In the genomic region with DNA sequence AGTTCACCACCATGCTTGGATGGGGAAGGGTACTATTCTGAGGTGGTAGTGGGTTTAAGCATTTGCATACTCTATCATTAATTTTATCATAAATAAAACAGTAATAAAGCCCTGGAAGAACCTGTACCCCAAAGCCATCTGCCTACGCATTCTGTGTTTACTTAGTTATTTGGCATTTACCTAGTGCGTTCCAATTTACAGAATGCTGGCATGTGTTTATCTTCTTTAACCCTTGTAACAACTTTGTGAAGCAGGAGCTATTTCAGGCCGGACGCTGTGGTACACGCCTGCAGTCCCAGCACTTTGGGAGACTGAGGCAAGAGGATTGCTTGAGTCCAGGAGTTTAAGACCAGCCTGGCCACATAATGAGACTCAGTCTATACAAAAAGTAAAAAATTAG, we compare ENCODE assay signal across 28 cellular contexts.
"Had no signal": no experiment of that assay in that cellular context is flagged by ENCODE, and none has a peak within 500 bp of the region (broad histone marks: within the 10 kb centered on the region; RNA-seq: fewer than 3 reads in every experiment).

No MANE protein-coding gene starts in this region.

- H3K9me3 Mint-ChIP-seq: activated CD4-positive, alpha-beta memory T cell treated with anti-CD3 and anti-CD28 coated beads for 36 hours; activated CD4-positive, alpha-beta T cell treated with anti-CD3 and anti-CD28 coated beads, Interleukin-2, amount 10 ng/mL, durations not matched to agents 24 days and 14 days; activated T-cell treated with anti-CD3 and anti-CD28 coated beads, Interleukin-2, amount 50 U/mL, for 24 hours; activated T-helper 17 cell treated with anti-CD3 and anti-CD28 coated beads, Interleukin-2, amount 50 U/mL, for 72 hours; T-helper 2 cell treated with Interferon-gamma antibody and Interleukin-4, amounts not matched to agents 5 μg/mL and 100 μg/mL, for 36 hours had no signal

- H3K27me3 ChIP-seq: adrenal gland, body of pancreas had no signal

- H3K27ac ChIP-seq: adrenal gland, body of pancreas, epithelial cell of prostate, esophagus squamous epithelium had no signal

- H3K4me1 Mint-ChIP-seq: activated CD4-positive, alpha-beta T cell treated with anti-CD3 and anti-CD28 coated beads for 36 hours; activated CD4-positive, alpha-beta T cell treated with anti-CD3 and anti-CD28 coated beads, Interleukin-2, amount 10 ng/mL, durations not matched to agents 24 days and 14 days; activated CD8-positive, alpha-beta memory T cell treated with anti-CD3 and anti-CD28 coated beads, Interleukin-2, amount 10 ng/mL, durations not matched to agents 7 days and 5 days; activated T-helper 17 cell treated with anti-CD3 and anti-CD28 coated beads, Interleukin-2, amount 50 U/mL, for 72 hours had no signal

- H3K4me3 ChIP-seq: adrenal gland, body of pancreas, esophagus squamous epithelium had no signal

- H3K4me3 Mint-ChIP-seq: activated CD4-positive, alpha-beta memory T cell treated with anti-CD3 and anti-CD28 coated beads for 36 hours; activated CD4-positive, alpha-beta T cell treated with anti-CD3 and anti-CD28 coated beads for 36 hours; activated CD4-positive, alpha-beta T cell treated with anti-CD3 and anti-CD28 coated beads, Interleukin-2, amount 10 ng/mL, durations not matched to agents 24 days and 14 days; activated CD8-positive, alpha-beta memory T cell treated with anti-CD3 and anti-CD28 coated beads, Interleukin-2, amount 10 ng/mL, durations not matched to agents 7 days and 5 days; activated CD8-positive, alpha-beta T cell treated with anti-CD3 and anti-CD28 coated beads, Interleukin-2, amount 10 ng/mL, durations not matched to agents 7 days and 5 days; activated naive CD8-positive, alpha-beta T cell; activated T-cell treated with anti-CD3 and anti-CD28 coated beads, Interleukin-2, amount 50 U/mL, for 24 hours; activated T-helper 17 cell treated with anti-CD3 and anti-CD28 coated beads, Interleukin-2, amount 50 U/mL, for 72 hours; T-helper 17 cell; T-helper 2 cell treated with Interferon-gamma antibody and Interleukin-4, amounts not matched to agents 5 μg/mL and 100 μg/mL, for 36 hours had no signal

- H3K27ac Mint-ChIP-seq: activated CD4-positive, alpha-beta memory T cell treated with anti-CD3 and anti-CD28 coated beads for 36 hours; activated CD4-positive, alpha-beta T cell treated with anti-CD3 and anti-CD28 coated beads for 36 hours; activated CD4-positive, alpha-beta T cell treated with anti-CD3 and anti-CD28 coated beads, Interleukin-2, amount 10 ng/mL, durations not matched to agents 24 days and 14 days; activated CD8-positive, alpha-beta memory T cell treated with anti-CD3 and anti-CD28 coated beads, Interleukin-2, amount 10 ng/mL, durations not matched to agents 7 days and 5 days; activated CD8-positive, alpha-beta T cell treated with anti-CD3 and anti-CD28 coated beads, Interleukin-2, amount 10 ng/mL, durations not matched to agents 7 days and 5 days; activated naive CD8-positive, alpha-beta T cell; activated T-cell treated with anti-CD3 and anti-CD28 coated beads, Interleukin-2, amount 50 U/mL, for 24 hours; activated T-helper 17 cell treated with anti-CD3 and anti-CD28 coated beads, Interleukin-2, amount 50 U/mL, for 72 hours; T-helper 17 cell; T-helper 2 cell treated with Interferon-gamma antibody and Interleukin-4, amounts not matched to agents 5 μg/mL and 100 μg/mL, for 36 hours had no signal

- ATAC-seq: activated CD4-positive, alpha-beta T cell treated with anti-CD3 and anti-CD28 coated beads for 36 hours; activated CD8-positive, alpha-beta memory T cell treated with anti-CD3 and anti-CD28 coated beads, Interleukin-2, amount 10 ng/mL, durations not matched to agents 7 days and 5 days; activated CD8-positive, alpha-beta T cell treated with anti-CD3 and anti-CD28 coated beads, Interleukin-2, amount 10 ng/mL, durations not matched to agents 7 days and 5 days; activated T-helper 17 cell treated with anti-CD3 and anti-CD28 coated beads, Interleukin-2, amount 50 U/mL, for 72 hours; body of pancreas; T-helper 17 cell had no signal

- H3K36me3 Mint-ChIP-seq: activated CD4-positive, alpha-beta memory T cell treated with anti-CD3 and anti-CD28 coated beads for 36 hours; activated CD8-positive, alpha-beta memory T cell treated with anti-CD3 and anti-CD28 coated beads, Interleukin-2, amount 10 ng/mL, durations not matched to agents 7 days and 5 days; activated naive CD8-positive, alpha-beta T cell had no signal

- DNase-seq: activated CD4-positive, alpha-beta memory T cell treated with anti-CD3 and anti-CD28 coated beads for 36 hours; activated CD4-positive, alpha-beta T cell treated with anti-CD3 and anti-CD28 coated beads for 36 hours; activated CD4-positive, alpha-beta T cell treated with anti-CD3 and anti-CD28 coated beads, Interleukin-2, amount 10 ng/mL, durations not matched to agents 24 days and 14 days; activated CD4-positive, CD25-positive, alpha-beta regulatory T cell; activated CD4-positive, CD25-positive, alpha-beta regulatory T cell treated with anti-CD3 and anti-CD28 coated beads, Interleukin-2, amount 50 U/mL, for 72 hours; activated CD8-positive, alpha-beta memory T cell treated with anti-CD3 and anti-CD28 coated beads, Interleukin-2, amount 10 ng/mL, durations not matched to agents 7 days and 5 days; activated CD8-positive, alpha-beta memory T cell treated with anti-CD3 and anti-CD28 coated beads, Interleukin-2, amount 50 U/mL, for 4 hours; activated CD8-positive, alpha-beta T cell treated with anti-CD3 and anti-CD28 coated beads, Interleukin-2, amount 10 ng/mL, durations not matched to agents 7 days and 5 days; activated effector memory CD4-positive, alpha-beta T cell treated with Interleukin-2 at 50 U/mL for 16 hours; activated gamma-delta T cell treated with Interleukin-2 at 50 U/mL for 16 hours; activated naive CD4-positive, alpha-beta T cell treated with anti-CD3 and anti-CD28 coated beads, Interleukin-2, amount 50 U/mL, for 16 hours; activated naive CD4-positive, alpha-beta T cell treated with Interleukin-2 at 50 U/mL for 16 hours; activated T-cell treated with anti-CD3 and anti-CD28 coated beads, Interleukin-2, amount 50 U/mL, for 24 hours; adrenal gland; amygdala; body of pancreas; caudate nucleus; cortex of kidney; effector CD8-positive, alpha-beta T cell; esophagus squamous epithelium; head of caudate nucleus; T-helper 1 cell; T-helper 17 cell; T1000 had no signal

- H3K4me1 ChIP-seq: adrenal gland, body of pancreas, esophagus squamous epithelium had no signal

- H3K36me3 ChIP-seq: adrenal gland, esophagus squamous epithelium had no signal

- H3K9me3 ChIP-seq: adrenal gland, body of pancreas, esophagus squamous epithelium had no signal

- H3K27me3 Mint-ChIP-seq: activated CD4-positive, alpha-beta T cell treated with anti-CD3 and anti-CD28 coated beads for 36 hours had no signal
